19 cellular contexts compared by ENCODE assay signal in the genomic region with DNA sequence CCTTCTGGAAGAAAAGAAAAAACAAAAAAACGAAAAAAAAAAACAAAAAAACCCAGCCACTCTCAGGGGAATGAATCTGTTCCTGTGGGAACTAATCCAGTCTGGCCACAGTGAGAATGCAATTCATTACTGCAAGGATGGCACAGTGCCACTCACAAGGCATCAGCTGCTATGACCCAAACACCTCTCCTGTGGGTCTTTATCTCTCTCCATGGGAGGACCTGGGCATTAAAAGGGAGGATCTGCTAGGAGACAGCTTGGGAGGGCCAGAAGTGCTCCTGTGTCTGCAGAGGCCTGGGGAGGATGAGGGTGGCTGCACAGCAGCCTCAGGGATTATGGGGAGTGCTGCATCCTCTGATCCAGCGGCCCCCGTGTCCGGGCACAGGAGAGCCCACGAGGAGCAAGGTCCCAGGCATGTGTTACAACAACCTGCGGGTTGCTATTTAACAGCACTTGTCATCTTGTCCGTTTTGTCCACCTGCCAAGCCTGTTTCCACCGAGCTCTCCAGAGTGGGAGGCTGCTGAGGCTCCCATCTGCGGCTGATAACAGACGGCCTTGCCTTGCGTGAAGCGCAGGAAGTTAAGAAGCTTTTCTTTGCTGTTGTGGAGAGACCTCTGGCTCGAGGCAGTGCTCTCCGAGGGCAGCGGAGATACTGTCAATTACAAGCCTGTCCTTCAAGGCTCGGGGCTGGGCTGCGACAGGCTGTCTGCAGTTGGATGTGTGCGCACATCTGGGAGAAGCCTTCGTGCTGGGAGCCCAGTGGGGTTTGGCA.
DNase-seq lines count a peak whose midpoint lies in the region; ATAC-seq and TF ChIP-seq lines count a peak whose summit lies in the region.
"Had no signal": no experiment of that assay in that cellular context is flagged by ENCODE, and none has a peak within 500 bp of the region (broad histone marks: within the 10 kb centered on the region; RNA-seq: fewer than 3 reads in every experiment).

No MANE protein-coding gene starts in this region.

- DNase-seq in BE2C (peak; percentile 65), G401 (ENCODE audit: low spot score) (peak; percentile 81), NCI-H82 treated with DMSO at 0.1 percent for 48 hours (lab: John Stamatoyannopoulos, UW; ENCODE audit: unreplicated experiment) (peak; percentile 42), left cardiac atrium (peak; percentile 48), NCI-H526 treated with DMSO at 0.1 percent for 48 hours (lab: John Stamatoyannopoulos, UW) (no peak), SIG-M5 (lab: John Stamatoyannopoulos, UW) (no peak), SW 1271 (lab: John Stamatoyannopoulos, UW) (no peak)
- no peak for DNase-seq in activated naive CD4-positive, alpha-beta T cell treated with anti-CD3 and anti-CD28 coated beads, Interleukin-2, amount 50 U/mL, for 16 hours
- DNase-seq: activated CD4-positive, alpha-beta T cell treated with anti-CD3 and anti-CD28 coated beads, Interleukin-2, amount 10 ng/mL, durations not matched to agents 7 days and 5 days; activated naive CD4-positive, alpha-beta T cell; aorta; H9; naive thymus-derived CD4-positive, alpha-beta T cell; NCI-H1105 treated with DMSO at 0.1 percent for 48 hours; NCI-H226; pancreas; stimulated activated CD8-positive, alpha-beta memory T cell treated with anti-CD3 and anti-CD28 coated beads, Interleukin-4, amount 100 ng/mL, for 48 hours; T1000 had no signal

- no peaks in the 10 kb centered on the region for H3K36me3 ChIP-seq in BE2C
- H3K36me3 ChIP-seq: pancreas, vagina had no signal

- intact Hi-C loops in left cardiac atrium (cut with DNase I) = loop anchor here (5.0 to 10.0 kb wide), 2 partner anchors 176 to 179 kb away; no protein-coding TSS in a partner anchor

- in situ Hi-C loops in G401 (cut with HindIII; ENCODE audit: low sequenced_read_pairs) = no loop called here

- H3K27me3 ChIP-seq in BE2C = no peaks in the 10 kb centered on the region
- H3K27me3 ChIP-seq: pancreas, vagina had no signal

- no peaks in the 10 kb centered on the region for H3K9me3 ChIP-seq in BE2C
- H3K9me3 ChIP-seq: pancreas, vagina had no signal

- peaks cover 12% of the 10 kb centered on the region for H3K4me1 ChIP-seq in BE2C
- H3K4me1 ChIP-seq: pancreas, vagina had no signal

- peak overlapping the region; percentile 7 for H3K4me3 ChIP-seq in BE2C (ENCODE audit: low read depth, low read length)
- H3K4me3 ChIP-seq: pancreas, vagina had no signal

- ATAC-seq in left cardiac atrium = peak; percentile 32 to 73
- ATAC-seq: naive thymus-derived CD4-positive, alpha-beta T cell; pancreas had no signal

- no peak for TF ChIP-seq CTCF in BE2C (IDR thresholded peaks at IDR 0.05; ENCODE audit: low read depth, low read length)

Comparison
In these comparisons a context has a peak if more than half of its experiments do, and no peak if none do; other contexts are left out.
1. DNase-seq: peak in BE2C (single experiment), G401 (single experiment), NCI-H82 treated with DMSO at 0.1 percent for 48 hours (single experiment) and left cardiac atrium (single experiment); none in NCI-H526 treated with DMSO at 0.1 percent for 48 hours (single experiment), SIG-M5 (single experiment), activated naive CD4-positive, alpha-beta T cell treated with anti-CD3 and anti-CD28 coated beads, Interleukin-2, amount 50 U/mL, for 16 hours (single experiment) and SW 1271 (0 of 2).